ENCODE assay signal across 8 cellular contexts in the genomic region with DNA sequence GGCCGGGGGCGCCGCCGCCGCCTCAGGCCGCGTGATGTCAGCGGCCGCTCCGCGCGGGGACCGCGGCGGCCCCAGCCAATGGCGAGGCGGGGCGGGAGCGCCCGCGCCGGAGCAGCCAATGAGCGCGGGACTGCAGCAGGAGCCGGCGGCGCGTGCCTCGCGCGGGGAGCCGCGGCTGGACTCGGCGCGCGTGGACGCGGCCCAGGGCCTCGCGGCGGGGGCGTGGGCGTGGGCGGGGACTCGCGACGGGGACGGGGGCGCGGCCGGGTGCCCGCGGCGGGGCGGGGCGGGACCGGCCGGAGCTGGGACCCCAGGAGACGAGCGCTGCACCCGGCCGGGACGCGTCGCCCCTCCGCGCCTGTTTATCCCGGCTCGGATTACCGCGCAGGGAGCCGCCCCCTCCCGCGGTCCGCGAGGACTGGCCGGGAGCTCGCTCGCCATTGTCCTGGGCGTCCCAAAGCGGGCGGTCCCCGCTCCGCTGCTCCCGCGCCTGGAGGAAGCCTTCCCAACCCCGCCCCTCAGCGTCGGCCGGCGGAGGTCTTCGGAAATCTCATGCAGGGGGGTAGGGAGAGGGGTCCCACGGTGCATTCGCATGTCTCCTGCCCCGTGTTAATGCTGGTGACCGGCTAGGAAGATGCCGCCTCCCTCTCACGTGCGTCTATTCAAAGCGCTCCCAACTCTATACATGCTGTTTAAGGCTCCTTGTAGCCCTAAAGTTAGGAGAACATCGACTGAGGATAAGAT. TPM values are rescaled to one million over a fixed set of nuclear protein-coding genes. Genes with fewer than 3 reads are reported as not detected.
DNase-seq lines count a peak whose midpoint lies in the region; ATAC-seq and TF ChIP-seq lines count a peak whose summit lies in the region.

TSS of gene RNF157 (minus strand) at position 33 of the 744 bp plus-strand sequence. CDS start 253 bp downstream, outside the sequence.

- H3K36me3 Mint-ChIP-seq in natural killer cell treated with Interleukin-12 subunit alpha and Interleukin-12 subunit beta and Interleukin-15 and Interleukin-18, amount 100 ng/mL, for 72 hours, result no peaks in the 10 kb centered on the region

- H3K4me1 Mint-ChIP-seq in natural killer cell treated with Interleukin-12 subunit alpha and Interleukin-12 subunit beta and Interleukin-15 and Interleukin-18, amount 100 ng/mL, for 72 hours (ENCODE audit: low read depth in 2 of 2), result peaks cover 28 to 30% of the 10 kb centered on the region in 2 donors

- no peak within 1 kb of the TSS for H3K27ac ChIP-seq in thyroid gland

- peak within 1 kb of the TSS; percentile 86 to 95 for H3K27ac Mint-ChIP-seq in natural killer cell treated with Interleukin-12 subunit alpha and Interleukin-12 subunit beta and Interleukin-15 and Interleukin-18, amount 100 ng/mL, for 72 hours

- H3K9me3 ChIP-seq in thyroid gland, result no peaks in the 10 kb centered on the region

- peaks cover 11 to 16% of the 10 kb centered on the region in 2 donors for H3K4me1 ChIP-seq in thyroid gland

- peak within 1 kb of the TSS; percentile 95 for H3K4me3 Mint-ChIP-seq in natural killer cell treated with Interleukin-12 subunit alpha and Interleukin-12 subunit beta and Interleukin-15 and Interleukin-18, amount 100 ng/mL, for 72 hours

- peaks cover 0 to 2% of the 10 kb centered on the region in 2 donors for H3K27me3 Mint-ChIP-seq in natural killer cell treated with Interleukin-12 subunit alpha and Interleukin-12 subunit beta and Interleukin-15 and Interleukin-18, amount 100 ng/mL, for 72 hours

- H3K36me3 ChIP-seq in thyroid gland, result no peaks in the 10 kb centered on the region

- 0% methylated on average over 7 to 33 of the region's 102 CpGs for WGBS in thyroid gland, 2 donors

- H3K4me3 ChIP-seq in fibroblast of villous mesenchyme (ENCODE audit: low read depth, low read length) (peak within 1 kb of the TSS; percentile 71), thyroid gland (replicated peaks in 1 of 3) (peak within 1 kb of the TSS in 2 of 3 donors; percentile 42 to 48)

- no peaks in the 10 kb centered on the region for H3K27me3 ChIP-seq in thyroid gland

- ATAC-seq in GM18502 (IDR thresholded peaks at IDR 0.05; ENCODE audit: poor library complexity, unreplicated experiment) (peak; percentile 71), HG02981 (IDR thresholded peaks at IDR 0.05; ENCODE audit: unreplicated experiment) (peak; percentile 45)
- peak; percentile 94 to 96 for ATAC-seq in natural killer cell treated with Interleukin-12 subunit alpha and Interleukin-12 subunit beta and Interleukin-15 and Interleukin-18, amount 100 ng/mL, for 72 hours

- DNase-seq in NOMO-1 treated with dmso at 0.1 percent for 144 hours (lab: John Stamatoyannopoulos, UW; ENCODE audit: unreplicated experiment) (peak; percentile 11), fibroblast of villous mesenchyme (ENCODE audit: low read depth) (peak; percentile 65), thyroid gland (peak; percentile 58 to 62), GM19240 (ENCODE audit: insufficient read length, low spot score) (no peak)
- DNase-seq in activated T-helper 9 cell treated with anti-CD3 and anti-CD28 coated beads, Interleukin-2, amount 50 U/mL, for 16 hours (ENCODE audit: low read depth), result peak; percentile 60
- DNase-seq in natural killer cell treated with Interleukin-12 subunit alpha and Interleukin-12 subunit beta and Interleukin-15 and Interleukin-18, amount 100 ng/mL, for 72 hours (ENCODE audit: low spot score), result peak; percentile 84

- intact Hi-C loops in thyroid gland (cut with DNase I), result no loop called here

- no peaks in the 10 kb centered on the region for H3K9me3 Mint-ChIP-seq in natural killer cell treated with Interleukin-12 subunit alpha and Interleukin-12 subunit beta and Interleukin-15 and Interleukin-18, amount 100 ng/mL, for 72 hours

- TF ChIP-seq CTCF in fibroblast of villous mesenchyme (IDR thresholded peaks at IDR 0.05; ENCODE audit: insufficient read depth, low read depth, low read length) (no peak), thyroid gland (IDR thresholded peaks at IDR 0.05) (no peak)

- TF ChIP-seq POLR2A in thyroid gland (IDR thresholded peaks at IDR 0.05), result peak in 1 of 2 donors; percentile 34

RNA-seq across cellular contexts. Expression of gene RNF157, which starts in this region (rescaled TPM):
- total RNA-seq in fibroblast of villous mesenchyme (4.7 and 10.0 TPM in 2 replicates), thyroid gland (1 to 10 TPM; 1.7 to 6.6 (median 4.7) TPM)
- total RNA-seq in natural killer cell treated with Interleukin-12 subunit alpha and Interleukin-12 subunit beta and Interleukin-15 and Interleukin-18, amount 100 ng/mL, for 72 hours, result 100 to 1,000 TPM in 1 of 2 donors, 10 to 100 TPM in 1; 46.6 to 124 TPM

Comparison
In these comparisons a context has a peak if more than half of its experiments do, and no peak if none do; other contexts are left out.
1. ATAC-seq: peak in every context shown above with its lines; median percentile 95 in natural killer cell treated with Interleukin-12 subunit alpha and Interleukin-12 subunit beta and Interleukin-15 and Interleukin-18, amount 100 ng/mL, for 72 hours; 71 in GM18502; 45 in HG02981.